19 cellular contexts compared by ENCODE assay signal in the genomic region with DNA sequence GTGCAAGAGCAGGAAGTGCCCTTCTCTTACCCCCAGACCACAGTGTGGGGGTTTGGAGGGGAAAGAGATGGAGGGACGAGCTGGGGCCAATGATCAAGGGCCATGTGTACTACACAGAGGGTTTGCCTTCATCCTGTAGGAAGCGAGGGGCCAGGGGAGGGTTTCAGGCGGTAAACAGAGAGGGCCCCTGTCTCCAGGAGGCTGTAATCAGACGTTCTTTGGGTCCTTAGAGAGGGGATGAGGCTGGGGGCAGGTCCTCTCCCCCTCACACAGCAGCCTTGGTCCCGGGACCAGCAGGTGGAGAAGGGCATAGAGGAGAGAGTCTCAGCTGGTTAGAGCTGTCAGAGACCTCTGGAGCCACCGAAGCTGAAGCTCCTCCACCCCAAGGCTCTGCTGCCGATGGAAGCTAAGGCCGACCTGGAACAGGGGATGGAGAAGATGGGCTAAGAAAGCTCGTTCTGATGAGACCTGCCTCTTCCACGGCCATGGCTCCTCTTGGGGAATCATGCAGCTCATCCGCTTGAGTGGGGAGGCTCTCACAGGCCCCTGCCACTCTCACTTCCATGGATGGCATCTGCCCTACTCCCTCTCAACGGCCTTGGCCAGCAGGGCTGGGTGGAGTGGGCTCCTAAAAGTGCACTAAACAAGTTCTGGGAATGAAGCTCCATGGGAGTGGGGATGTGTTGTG. TPM values are rescaled to one million over a fixed set of nuclear protein-coding genes. Genes with fewer than 3 reads are reported as not detected.
"Had no signal": no experiment of that assay in that cellular context is flagged by ENCODE, and none has a peak within 500 bp of the region (broad histone marks: within the 10 kb centered on the region; RNA-seq: fewer than 3 reads in every experiment).

No MANE protein-coding gene starts in this region.

- H3K4me1 Mint-ChIP-seq: activated CD4-positive, alpha-beta T cell treated with anti-CD3 and anti-CD28 coated beads, Interleukin-2, amount 10 ng/mL, durations not matched to agents 7 days and 5 days had no signal

- H3K27ac Mint-ChIP-seq: activated B cell treated with CpG ODN at 0.5 μM for 24 hours; activated CD4-positive, alpha-beta T cell treated with anti-CD3 and anti-CD28 coated beads, Interleukin-2, amount 10 ng/mL, durations not matched to agents 7 days and 5 days; activated naive CD8-positive, alpha-beta T cell; activated T-cell treated with anti-CD3 and anti-CD28 coated beads, Interleukin-2, amount 50 U/mL, for 24 hours; stimulated activated effector memory CD8-positive, alpha-beta T cell treated with anti-CD3 and anti-CD28 coated beads, Interleukin-12 subunit alpha, Interleukin-12 subunit beta, amount 100 ng/mL, for 72 hours had no signal

- H3K36me3 Mint-ChIP-seq: activated naive CD8-positive, alpha-beta T cell; stimulated activated effector memory CD8-positive, alpha-beta T cell treated with anti-CD3 and anti-CD28 coated beads, Interleukin-12 subunit alpha, Interleukin-12 subunit beta, amount 100 ng/mL, for 72 hours had no signal

- DNase-seq: activated B cell treated with CpG ODN at 0.5 μM for 24 hours; activated CD4-positive, alpha-beta T cell treated with anti-CD3 and anti-CD28 coated beads, Interleukin-2, amount 10 ng/mL, durations not matched to agents 7 days and 5 days; activated gamma-delta T cell; activated T-cell treated with anti-CD3 and anti-CD28 coated beads, Interleukin-2, amount 50 U/mL, for 24 hours; amygdala; brain microvascular endothelial cell; foreskin fibroblast; left colon; mammary epithelial cell; mucosa of descending colon; naive thymus-derived CD8-positive, alpha-beta T cell; occipital lobe; right lobe of liver; thyroid gland had no signal

- H3K9me3 Mint-ChIP-seq: activated B cell treated with CpG ODN at 0.5 μM for 24 hours; activated CD4-positive, alpha-beta T cell treated with anti-CD3 and anti-CD28 coated beads, Interleukin-2, amount 10 ng/mL, durations not matched to agents 7 days and 5 days; activated T-cell treated with anti-CD3 and anti-CD28 coated beads, Interleukin-2, amount 50 U/mL, for 24 hours; naive thymus-derived CD8-positive, alpha-beta T cell; stimulated activated effector memory CD8-positive, alpha-beta T cell treated with anti-CD3 and anti-CD28 coated beads, Interleukin-12 subunit alpha, Interleukin-12 subunit beta, amount 100 ng/mL, for 72 hours had no signal

- H3K4me3 Mint-ChIP-seq: activated B cell treated with CpG ODN at 0.5 μM for 24 hours; activated CD4-positive, alpha-beta T cell treated with anti-CD3 and anti-CD28 coated beads, Interleukin-2, amount 10 ng/mL, durations not matched to agents 7 days and 5 days; activated naive CD8-positive, alpha-beta T cell; activated T-cell treated with anti-CD3 and anti-CD28 coated beads, Interleukin-2, amount 50 U/mL, for 24 hours; naive thymus-derived CD8-positive, alpha-beta T cell; stimulated activated effector memory CD8-positive, alpha-beta T cell treated with anti-CD3 and anti-CD28 coated beads, Interleukin-12 subunit alpha, Interleukin-12 subunit beta, amount 100 ng/mL, for 72 hours had no signal

- ATAC-seq: esophagus mucosa; left colon; mucosa of descending colon; naive thymus-derived CD8-positive, alpha-beta T cell; right lobe of liver; stimulated activated effector memory CD8-positive, alpha-beta T cell treated with anti-CD3 and anti-CD28 coated beads, Interleukin-12 subunit alpha, Interleukin-12 subunit beta, amount 100 ng/mL, for 72 hours had no signal

- FAIRE-seq: endometrium had no signal

RNA-seq across cellular contexts. Expression of gene LOXL4, which starts 3.5 kb away (rescaled TPM):
- total RNA-seq: activated B cell treated with CpG ODN at 0.5 μM for 24 hours; activated CD4-positive, alpha-beta T cell treated with anti-CD3 and anti-CD28 coated beads, Interleukin-2, amount 10 ng/mL, durations not matched to agents 7 days and 5 days; naive thymus-derived CD8-positive, alpha-beta T cell; T-helper 1 cell treated with Interleukin-12 subunit alpha and Interleukin-12 subunit beta and Interleukin-4 antibody, amounts not matched to agents 30 ng/mL and 1 ng/mL, for 36 hours had no signal
